Comparison of ENCODE assay signal across 15 cellular contexts in the genomic region with DNA sequence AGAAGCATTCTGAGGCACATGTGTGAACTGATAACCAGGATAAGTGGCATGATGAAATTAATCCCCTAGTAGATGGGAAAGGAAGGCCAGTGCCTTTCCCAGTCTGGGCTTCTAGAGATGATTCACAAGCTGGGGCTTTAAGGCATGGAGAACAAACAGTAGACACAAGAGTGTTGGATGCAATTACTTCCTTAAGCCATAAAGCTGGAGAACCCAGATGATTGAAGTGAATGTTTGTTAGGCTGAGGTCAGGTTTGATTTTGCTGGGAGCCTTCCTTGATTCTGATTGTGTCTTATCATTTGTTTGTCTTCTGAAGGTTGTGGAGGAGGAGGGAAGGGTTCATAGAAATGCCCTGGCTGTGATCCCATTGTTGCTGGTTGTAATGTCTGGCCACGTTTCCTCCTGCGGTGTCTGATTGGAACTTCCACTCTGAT.
DNase-seq lines count a peak whose midpoint lies in the region; TF ChIP-seq lines count a peak whose summit lies in the region.
"Had no signal": no experiment of that assay in that cellular context is flagged by ENCODE, and none has a peak within 500 bp of the region (broad histone marks: within the 10 kb centered on the region; RNA-seq: fewer than 3 reads in every experiment).

No MANE protein-coding gene starts in this region.

- no peaks in the 10 kb centered on the region for H3K36me3 Mint-ChIP-seq in osteocyte (ENCODE audit: unreplicated experiment)

- H3K36me3 ChIP-seq in uterus, result no peaks in the 10 kb centered on the region

- no peaks in the 10 kb centered on the region for H3K27me3 Mint-ChIP-seq in osteocyte (ENCODE audit: unreplicated experiment)

- no peaks in the 10 kb centered on the region for H3K4me1 Mint-ChIP-seq in osteocyte (ENCODE audit: unreplicated experiment)

- H3K9me3 ChIP-seq in uterus, result no peaks in the 10 kb centered on the region
- H3K9me3 ChIP-seq: SK-N-SH had no signal

- no peaks in the 10 kb centered on the region for H3K27me3 ChIP-seq in uterus

- H3K4me3 Mint-ChIP-seq in osteocyte (ENCODE audit: unreplicated experiment), result no peak overlapping the region

- no peak overlapping the region for H3K4me3 ChIP-seq in uterus
- H3K4me3 ChIP-seq: GM12878 had no signal

- DNase-seq in ELR (ENCODE audit: low read depth) (peak; percentile 5), NCI-H2196 (lab: John Stamatoyannopoulos, UW; ENCODE audit: unreplicated experiment) (peak; percentile 30), fibroblast of peridontal ligament (ENCODE audit: extremely low read depth) (peak; percentile 46), renal cortical epithelial cell (ENCODE audit: low read depth) (peak; percentile 84), osteocyte (ENCODE audit: extremely low spot score, unreplicated experiment) (no peak), NCI-H774 (lab: John Stamatoyannopoulos, UW) (no peak), uterus (no peak)
- DNase-seq: activated CD4-positive, CD25-positive, alpha-beta regulatory T cell treated with anti-CD3 and anti-CD28 coated beads, Interleukin-2, amount 50 U/mL, for 72 hours; activated T-cell treated with anti-CD3 and anti-CD28 coated beads, Interleukin-2, amount 50 U/mL, for 1 hour; aorta; effector CD8-positive, alpha-beta T cell; hypothalamus; NCI-H1436 treated with DMSO at 0.1 percent for 48 hours; SK-N-SH had no signal

- TF ChIP-seq CTCF in osteocyte (IDR thresholded peaks at IDR 0.05) (no peak), uterus (IDR thresholded peaks at IDR 0.05) (no peak)

- intact Hi-C loops in uterus (cut with DNase I; ENCODE audit: low total_unique reads), result no loop called here

- no peak overlapping the region for H3K27ac Mint-ChIP-seq in osteocyte (ENCODE audit: unreplicated experiment)

- no peaks in the 10 kb centered on the region for H3K9me3 Mint-ChIP-seq in osteocyte (ENCODE audit: unreplicated experiment)

- no peak overlapping the region for H3K27ac ChIP-seq in uterus

- H3K4me1 ChIP-seq in uterus, result no peaks in the 10 kb centered on the region

- TF ChIP-seq POLR2A in uterus (IDR thresholded peaks at IDR 0.05), result no peak

Comparison
In these comparisons a context has a peak if more than half of its experiments do, and no peak if none do; other contexts are left out.
1. DNase-seq: peak in ELR (single experiment), NCI-H2196 (single experiment), fibroblast of peridontal ligament (single experiment) and renal cortical epithelial cell (single experiment); none in osteocyte (single experiment), NCI-H774 (single experiment) and uterus (0 of 2).